ENCODE assay signal across 18 cellular contexts in the genomic region with DNA sequence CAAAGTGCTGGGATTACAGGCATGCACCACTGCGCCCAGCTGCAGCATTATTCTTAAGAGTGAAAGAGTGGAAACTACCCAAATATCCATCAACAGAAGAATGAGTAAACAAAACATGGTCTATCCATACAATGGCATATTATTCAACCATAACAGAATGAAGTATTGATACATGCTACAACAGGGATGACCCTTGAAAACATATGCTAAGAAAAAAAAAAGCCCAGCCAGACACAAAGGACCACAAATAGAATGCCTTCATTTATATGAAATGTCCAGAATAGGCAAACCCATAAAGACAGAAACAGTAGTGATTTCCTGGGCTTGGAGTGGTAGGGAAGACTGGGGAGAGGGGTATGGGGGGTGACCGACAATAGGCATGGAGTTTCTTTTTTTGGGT. TPM values are rescaled to one million over a fixed set of nuclear protein-coding genes. Genes with fewer than 3 reads are reported as not detected.
DNase-seq lines count a peak whose midpoint lies in the region; ATAC-seq, FAIRE-seq and TF ChIP-seq lines count a peak whose summit lies in the region.
"Had no signal": no experiment of that assay in that cellular context is flagged by ENCODE, and none has a peak within 500 bp of the region (broad histone marks: within the 10 kb centered on the region; RNA-seq: fewer than 3 reads in every experiment).

No MANE protein-coding gene starts in this region.

- no peaks in the 10 kb centered on the region for H3K27me3 ChIP-seq in GM12878 (replicated peaks in 1 of 2; ENCODE audit: control insufficient read depth in 2 of 2, insufficient read depth in 2 of 2, low read length in 1 of 2)
- H3K27me3 ChIP-seq in upper lobe of right lung = peaks cover 8% of the 10 kb centered on the region

- H3K9me3 ChIP-seq in GM12878 (replicated peaks; ENCODE audit: control insufficient read depth, insufficient read depth, low read length) (no peaks in the 10 kb centered on the region; the same call in 2 of the 3 replicates), upper lobe of right lung (no peaks in the 10 kb centered on the region)
- H3K9me3 ChIP-seq: HAP-1 had no signal

- H3K27ac ChIP-seq in GM12878 (ENCODE audit: control insufficient read depth, insufficient read depth) (no peak overlapping the region), upper lobe of right lung (no peak overlapping the region)
- H3K27ac ChIP-seq: C4-2B, GM23248 had no signal

- H3K4me1 ChIP-seq in GM12878 (ENCODE audit: control insufficient read depth, insufficient read depth, low read length) (no peaks in the 10 kb centered on the region), upper lobe of right lung (no peaks in the 10 kb centered on the region)

- H3K9ac ChIP-seq in GM12878 (ENCODE audit: control insufficient read depth, insufficient read depth, low read length) = no peak overlapping the region
- H3K9ac ChIP-seq: GM23248 had no signal

- no peak overlapping the region for H3K4me2 ChIP-seq in GM12878 (ENCODE audit: control insufficient read depth, insufficient read depth)

- no peak overlapping the region for H2AFZ ChIP-seq in GM12878 (ENCODE audit: control insufficient read depth, low read depth, low read length)
- H2AFZ ChIP-seq: GM23248 had no signal

- TF ChIP-seq RAD21 in GM12878 (IDR thresholded peaks at IDR 0.05; ENCODE audit: insufficient read depth, low read depth, low read length) = no peak

- TF ChIP-seq CTCF in GM12878 (IDR thresholded peaks at IDR 0.05 in 2 of 3, conservative IDR thresholded peaks at IDR 0.05 in 1 of 3; ENCODE audit: control insufficient read depth in 2 of 3, extremely low read depth in 1 of 3, insufficient read depth in 1 of 3, low read depth in 3 of 3, low read length in 3 of 3) (no peak), upper lobe of right lung (IDR thresholded peaks at IDR 0.05) (no peak)

- RAD21 ChIA-PET in GM12878 (lab: Charles Lee; ENCODE audit: unreplicated experiment) = interaction anchor here (1.0 to 1.7 kb wide), 2 partner anchors 10 to 59 kb away, joined by 3 to 4 read pairs; no protein-coding TSS in a partner anchor

- TF ChIP-seq POLR2A in GM12878 (IDR thresholded peaks at IDR 0.05; ENCODE audit: low read depth, low read length) = no peak

- DNase-seq in GM12878 (ENCODE audit: low read depth, low spot score) (no peak), frontal cortex (ENCODE audit: low spot score in 2 of 2) (no peak), pons (ENCODE audit: low spot score) (peak; percentile 83), upper lobe of right lung (no peak)
- DNase-seq: ACHN; CD4-positive, alpha-beta T cell; DMS79; GF-D8; GM23248; IMR-90 had no signal

- FAIRE-seq in GM12878 (lab: Jason Lieb, UNC) (no peak), frontal cortex (lab: Jason Lieb, UNC) (peak; percentile 24)
- FAIRE-seq: A204.1, GM19239, HTR-8/SVneo, K562 had no signal

- H3K36me3 ChIP-seq in GM12878 (ENCODE audit: control insufficient read depth in 2 of 2, insufficient read depth in 2 of 2, low read length in 1 of 2) (no peaks in the 10 kb centered on the region), upper lobe of right lung (no peaks in the 10 kb centered on the region)

- H4K20me1 ChIP-seq in GM12878 (ENCODE audit: control insufficient read depth, insufficient read depth) = no peaks in the 10 kb centered on the region

- H3K79me2 ChIP-seq in GM12878 (ENCODE audit: control insufficient read depth, insufficient read depth, low read length) = no peaks in the 10 kb centered on the region

- no TSS peak for BruUV-seq in GM12878 (replicated peaks; lab: Mats Ljungman, UMichigan)

- H3K4me3 ChIP-seq in GM12878 (no peak overlapping the region), upper lobe of right lung (no peak overlapping the region)
- H3K4me3 ChIP-seq: GM23248, HAP-1, K562 had no signal

- 66% methylated on average over 2 of the region's 2 CpGs for WGBS in GM12878 (ENCODE audit: insufficient coverage, insufficient replicate concordance, low lambda C conversion rate, missing lambda C conversion rate)

- intact Hi-C loops in GM12878 (cut with micrococcal nuclease; ENCODE audit: unreplicated experiment) = no loop called here
- intact Hi-C loops in upper lobe of right lung (cut with DNase I) = no loop called here

- TF ChIP-seq EP300 in GM12878 (IDR thresholded peaks at IDR 0.05; ENCODE audit: borderline replicate concordance in 1 of 2, control insufficient read depth in 1 of 2, low read depth in 2 of 2, low read length in 2 of 2) = no peak

- POLR2A ChIA-PET in GM12878 (lab: Charles Lee) = interaction anchor here (0.7 kb wide), 1 partner anchor 24 kb away, joined by 3 read pairs; no protein-coding TSS in a partner anchor

- ATAC-seq in GM12878 = peak; percentile 46
- no peak for ATAC-seq in HG03442 (IDR thresholded peaks at IDR 0.05; ENCODE audit: unreplicated experiment)
- no peak for ATAC-seq in HG03280 (IDR thresholded peaks at IDR 0.05; ENCODE audit: unreplicated experiment)
- no peak for ATAC-seq in upper lobe of right lung
- ATAC-seq: K562 had no signal

- SMC1A ChIA-PET in GM12878 (lab: Charles Lee; ENCODE audit: uncharacterized antibody, unreplicated experiment) = interaction anchor here (1.0 to 1.3 kb wide), 2 partner anchors 17 to 31 kb away, joined by 3 read pairs; no protein-coding TSS in a partner anchor

- in situ Hi-C loops in GM12878 (cut with MboI) = no loop called here

- CTCF ChIA-PET in GM12878 (lab: Yijun Ruan, JAX) = interaction anchor here (1.3 kb wide), 1 partner anchor 15 kb away, joined by 4 read pairs; no protein-coding TSS in a partner anchor

TF ChIP-seq in GM12878, 131 proteins besides CTCF, POLR2A, EP300 and RAD21 (continues in another document):
- TF ChIP-seq ZNF622 (IDR thresholded peaks at IDR 0.05) (no peak), NR2C2 (IDR thresholded peaks at IDR 0.05; ENCODE audit: borderline replicate concordance, control insufficient read depth, insufficient read length, low read depth) (no peak), SREBF1 (IDR thresholded peaks at IDR 0.05; ENCODE audit: low read length) (no peak), CBFB (IDR thresholded peaks at IDR 0.05; ENCODE audit: low read depth) (no peak)
- TF ChIP-seq, protein P1, sequence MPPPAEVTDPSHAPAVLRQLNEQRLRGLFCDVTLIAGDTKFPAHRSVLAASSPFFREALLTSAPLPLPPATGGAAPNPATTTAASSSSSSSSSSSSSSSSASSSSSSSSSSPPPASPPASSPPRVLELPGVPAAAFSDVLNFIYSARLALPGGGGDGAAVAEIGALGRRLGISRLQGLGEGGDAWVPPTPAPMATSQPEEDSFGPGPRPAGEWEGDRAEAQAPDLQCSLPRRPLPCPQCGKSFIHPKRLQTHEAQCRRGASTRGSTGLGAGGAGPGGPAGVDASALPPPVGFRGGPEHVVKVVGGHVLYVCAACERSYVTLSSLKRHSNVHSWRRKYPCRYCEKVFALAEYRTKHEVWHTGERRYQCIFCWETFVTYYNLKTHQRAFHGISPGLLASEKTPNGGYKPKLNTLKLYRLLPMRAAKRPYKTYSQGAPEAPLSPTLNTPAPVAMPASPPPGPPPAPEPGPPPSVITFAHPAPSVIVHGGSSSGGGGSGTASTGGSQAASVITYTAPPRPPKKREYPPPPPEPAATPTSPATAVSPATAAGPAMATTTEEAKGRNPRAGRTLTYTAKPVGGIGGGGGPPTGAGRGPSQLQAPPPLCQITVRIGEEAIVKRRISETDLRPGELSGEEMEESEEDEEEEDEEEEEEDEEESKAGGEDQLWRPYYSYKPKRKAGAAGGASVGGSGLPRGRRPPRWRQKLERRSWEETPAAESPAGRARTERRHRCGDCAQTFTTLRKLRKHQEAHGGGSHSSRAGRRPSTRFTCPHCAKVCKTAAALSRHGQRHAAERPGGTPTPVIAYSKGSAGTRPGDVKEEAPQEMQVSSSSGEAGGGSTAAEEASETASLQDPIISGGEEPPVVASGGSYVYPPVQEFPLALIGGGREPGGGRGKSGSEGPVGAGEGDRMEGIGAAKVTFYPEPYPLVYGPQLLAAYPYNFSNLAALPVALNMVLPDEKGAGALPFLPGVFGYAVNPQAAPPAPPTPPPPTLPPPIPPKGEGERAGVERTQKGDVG (CRISPR knock-in tag; IDR thresholded peaks at IDR 0.05) = no peak

RNA-seq across cellular contexts. Expression of gene TUBB2B, which starts 7.1 kb away (rescaled TPM):
- 1.7 TPM in 2 replicates for total RNA-seq in GM12878 (2013; cell fraction: nucleolus; rRNA removed)
- total RNA-seq in GM12878 (2014; rRNA removed) (45.4 and 54.7 TPM in 2 replicates), GM12878 (2014; rRNA removed; fragmentation: Illumina TruSeq; extraction: Trizol) (32.7 and 36.9 TPM in 2 replicates), GM12878 (2021) (55.4 and 63.2 TPM in 2 replicates), frontal cortex (5,262 TPM), upper lobe of right lung (0.46 TPM)
- polyA plus RNA-seq in GM12878 (2011; ENCODE audit: low read depth) = 6.2 TPM
- polyA plus RNA-seq in GM12878 (2011; rRNA removed) (1.7 and 3.6 TPM in 2 replicates), GM12878 (2014; fragmentation: Illumina TruSeq; extraction: Trizol) (14.3 and 30.9 TPM in 2 replicates), GM12878 (2014; fragmentation: Nextera tagmentation; extraction: Ambion mirVana) (1 to 10 TPM; 2.6 to 5.8 TPM), GM12878 (2014; rRNA removed) (75.2 and 81.4 TPM in 2 replicates), GM12878 (2016; fragmentation: Nextera tagmentation; extraction: Ambion mirVana) (10 to 100 TPM in 1 of 2 experiments, 1 to 10 TPM in 1; 7.9 to 11.6 TPM)
- 3.4 and 5.6 TPM in 2 replicates for polyA plus RNA-seq in GM12878 (2011; cell fraction: cytosol; rRNA removed)
- 2.8 and 3.0 TPM in 2 replicates for polyA plus RNA-seq in GM12878 (2011; cell fraction: nucleus; rRNA removed)
- 19.4 and 30.4 TPM in 2 replicates for polyA plus RNA-seq in GM12878 (2012)
- 2.8 and 4.0 TPM in 2 replicates for polyA minus RNA-seq in GM12878 (2011; rRNA and poly(A)+ RNA removed)
- 0.67 and 1.7 TPM in 2 replicates for polyA minus RNA-seq in GM12878 (2011; cell fraction: cytosol; rRNA and poly(A)+ RNA removed)
- polyA minus RNA-seq in GM12878 (2011; cell fraction: nucleus; rRNA and poly(A)+ RNA removed) = 0.86 and 1.1 TPM in 2 replicates
- total RNA-seq: CD4-positive, alpha-beta T cell had no signal

RNA-seq across cellular contexts. Expression of gene PSMG4, which starts 38.4 kb away (rescaled TPM):
- 80.6 and 82.0 TPM in 2 replicates for total RNA-seq in GM12878 (2013; cell fraction: nucleolus; rRNA removed)
- total RNA-seq in GM12878 (2014; rRNA removed) (51.4 and 56.9 TPM in 2 replicates), GM12878 (2014; rRNA removed; fragmentation: Illumina TruSeq; extraction: Trizol) (19.6 and 22.8 TPM in 2 replicates), GM12878 (2021) (32.4 and 32.9 TPM in 2 replicates), frontal cortex (32.2 TPM), upper lobe of right lung (16.9 TPM)
- 9.2 TPM for polyA plus RNA-seq in GM12878 (2011; ENCODE audit: low read depth)
- polyA plus RNA-seq in GM12878 (2011; rRNA removed) (25.3 and 26.6 TPM in 2 replicates), GM12878 (2014; fragmentation: Illumina TruSeq; extraction: Trizol) (8.2 and 11.4 TPM in 2 replicates), GM12878 (2014; fragmentation: Nextera tagmentation; extraction: Ambion mirVana) (10 to 100 TPM in 1 of 2 experiments, 1 to 10 TPM in 1; 7.1 to 14.2 TPM), GM12878 (2014; rRNA removed) (62.6 and 67.1 TPM in 2 replicates), GM12878 (2016; fragmentation: Nextera tagmentation; extraction: Ambion mirVana) (10 to 100 TPM; 54.6 to 59.3 TPM)
- 35.6 and 60.0 TPM in 2 replicates for polyA plus RNA-seq in GM12878 (2011; cell fraction: cytosol; rRNA removed)
- 35.9 and 43.3 TPM in 2 replicates for polyA plus RNA-seq in GM12878 (2011; cell fraction: nucleus; rRNA removed)
- polyA plus RNA-seq in GM12878 (2012) = 17.4 and 18.7 TPM in 2 replicates
- 25.8 and 28.8 TPM in 2 replicates for polyA minus RNA-seq in GM12878 (2011; rRNA and poly(A)+ RNA removed)
- polyA minus RNA-seq in GM12878 (2011; cell fraction: cytosol; rRNA and poly(A)+ RNA removed) = 5.7 and 10.1 TPM in 2 replicates
- 20.2 and 40.2 TPM in 2 replicates for polyA minus RNA-seq in GM12878 (2011; cell fraction: nucleus; rRNA and poly(A)+ RNA removed)

Comparison
In these comparisons a context has a peak if more than half of its experiments do, and no peak if none do; other contexts are left out.
1. RNA of gene TUBB2B, which starts 7.1 kb away (total RNA-seq): 5,262 TPM in frontal cortex (single experiment); 1.7 to 63.2 TPM in GM12878 and 0.46 TPM in upper lobe of right lung (single experiment); every median in the first group is over 10 times any median in the second.